Comparison of ENCODE assay signal across 1 cellular context in the genomic region with DNA sequence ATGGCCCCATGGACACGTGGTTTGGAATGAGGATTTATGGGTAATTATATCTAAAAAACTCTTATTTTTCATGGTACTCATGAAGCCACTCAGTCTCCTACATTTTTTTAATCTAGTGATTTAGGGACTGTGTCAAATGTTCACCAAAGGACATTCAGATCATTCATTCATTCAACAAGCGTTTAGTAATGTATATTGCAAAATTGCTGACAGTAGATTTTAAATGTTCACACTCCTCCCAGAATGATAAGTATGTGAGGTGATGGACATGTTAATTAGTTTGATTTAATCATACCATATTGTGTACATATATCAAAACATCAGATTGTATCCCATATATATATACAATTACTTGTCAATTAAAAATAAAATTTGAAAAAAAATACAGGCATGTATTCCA.
TF ChIP-seq lines count a peak whose summit lies in the region.

No MANE protein-coding gene starts in this region.

TF ChIP-seq in GM23338, 12 proteins besides CTCF, POLR2A, EP300 and RAD21 (continued from another document):
- TF ChIP-seq NANOG (IDR thresholded peaks at IDR 0.05; ENCODE audit: borderline replicate concordance) (no peak), STAT1 (IDR thresholded peaks at IDR 0.05; ENCODE audit: unreplicated experiment) (no peak), REST (IDR thresholded peaks at IDR 0.05; ENCODE audit: unreplicated experiment) (no peak)
- TF ChIP-seq, protein P1, sequence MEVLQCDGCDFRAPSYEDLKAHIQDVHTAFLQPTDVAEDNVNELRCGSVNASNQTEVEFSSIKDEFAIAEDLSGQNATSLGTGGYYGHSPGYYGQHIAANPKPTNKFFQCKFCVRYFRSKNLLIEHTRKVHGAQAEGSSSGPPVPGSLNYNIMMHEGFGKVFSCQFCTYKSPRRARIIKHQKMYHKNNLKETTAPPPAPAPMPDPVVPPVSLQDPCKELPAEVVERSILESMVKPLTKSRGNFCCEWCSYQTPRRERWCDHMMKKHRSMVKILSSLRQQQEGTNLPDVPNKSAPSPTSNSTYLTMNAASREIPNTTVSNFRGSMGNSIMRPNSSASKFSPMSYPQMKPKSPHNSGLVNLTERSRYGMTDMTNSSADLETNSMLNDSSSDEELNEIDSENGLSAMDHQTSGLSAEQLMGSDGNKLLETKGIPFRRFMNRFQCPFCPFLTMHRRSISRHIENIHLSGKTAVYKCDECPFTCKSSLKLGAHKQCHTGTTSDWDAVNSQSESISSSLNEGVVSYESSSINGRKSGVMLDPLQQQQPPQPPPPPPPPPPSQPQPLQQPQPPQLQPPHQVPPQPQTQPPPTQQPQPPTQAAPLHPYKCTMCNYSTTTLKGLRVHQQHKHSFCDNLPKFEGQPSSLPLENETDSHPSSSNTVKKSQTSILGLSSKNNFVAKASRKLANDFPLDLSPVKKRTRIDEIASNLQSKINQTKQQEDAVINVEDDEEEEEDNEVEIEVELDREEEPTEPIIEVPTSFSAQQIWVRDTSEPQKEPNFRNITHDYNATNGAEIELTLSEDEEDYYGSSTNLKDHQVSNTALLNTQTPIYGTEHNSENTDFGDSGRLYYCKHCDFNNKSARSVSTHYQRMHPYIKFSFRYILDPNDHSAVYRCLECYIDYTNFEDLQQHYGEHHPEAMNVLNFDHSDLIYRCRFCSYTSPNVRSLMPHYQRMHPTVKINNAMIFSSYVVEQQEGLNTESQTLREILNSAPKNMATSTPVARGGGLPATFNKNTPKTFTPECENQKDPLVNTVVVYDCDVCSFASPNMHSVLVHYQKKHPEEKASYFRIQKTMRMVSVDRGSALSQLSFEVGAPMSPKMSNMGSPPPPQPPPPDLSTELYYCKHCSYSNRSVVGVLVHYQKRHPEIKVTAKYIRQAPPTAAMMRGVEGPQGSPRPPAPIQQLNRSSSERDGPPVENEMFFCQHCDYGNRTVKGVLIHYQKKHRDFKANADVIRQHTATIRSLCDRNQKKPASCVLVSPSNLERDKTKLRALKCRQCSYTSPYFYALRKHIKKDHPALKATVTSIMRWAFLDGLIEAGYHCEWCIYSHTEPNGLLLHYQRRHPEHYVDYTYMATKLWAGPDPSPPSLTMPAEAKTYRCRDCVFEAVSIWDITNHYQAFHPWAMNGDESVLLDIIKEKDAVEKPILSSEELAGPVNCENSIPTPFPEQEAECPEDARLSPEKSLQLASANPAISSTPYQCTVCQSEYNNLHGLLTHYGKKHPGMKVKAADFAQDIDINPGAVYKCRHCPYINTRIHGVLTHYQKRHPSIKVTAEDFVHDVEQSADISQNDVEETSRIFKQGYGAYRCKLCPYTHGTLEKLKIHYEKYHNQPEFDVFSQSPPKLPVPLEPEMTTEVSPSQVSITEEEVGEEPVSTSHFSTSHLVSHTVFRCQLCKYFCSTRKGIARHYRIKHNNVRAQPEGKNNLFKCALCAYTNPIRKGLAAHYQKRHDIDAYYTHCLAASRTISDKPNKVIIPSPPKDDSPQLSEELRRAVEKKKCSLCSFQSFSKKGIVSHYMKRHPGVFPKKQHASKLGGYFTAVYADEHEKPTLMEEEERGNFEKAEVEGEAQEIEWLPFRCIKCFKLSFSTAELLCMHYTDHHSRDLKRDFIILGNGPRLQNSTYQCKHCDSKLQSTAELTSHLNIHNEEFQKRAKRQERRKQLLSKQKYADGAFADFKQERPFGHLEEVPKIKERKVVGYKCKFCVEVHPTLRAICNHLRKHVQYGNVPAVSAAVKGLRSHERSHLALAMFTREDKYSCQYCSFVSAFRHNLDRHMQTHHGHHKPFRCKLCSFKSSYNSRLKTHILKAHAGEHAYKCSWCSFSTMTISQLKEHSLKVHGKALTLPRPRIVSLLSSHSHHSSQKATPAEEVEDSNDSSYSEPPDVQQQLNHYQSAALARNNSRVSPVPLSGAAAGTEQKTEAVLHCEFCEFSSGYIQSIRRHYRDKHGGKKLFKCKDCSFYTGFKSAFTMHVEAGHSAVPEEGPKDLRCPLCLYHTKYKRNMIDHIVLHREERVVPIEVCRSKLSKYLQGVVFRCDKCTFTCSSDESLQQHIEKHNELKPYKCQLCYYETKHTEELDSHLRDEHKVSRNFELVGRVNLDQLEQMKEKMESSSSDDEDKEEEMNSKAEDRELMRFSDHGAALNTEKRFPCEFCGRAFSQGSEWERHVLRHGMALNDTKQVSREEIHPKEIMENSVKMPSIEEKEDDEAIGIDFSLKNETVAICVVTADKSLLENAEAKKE (CRISPR knock-in tag; IDR thresholded peaks at IDR 0.05): no peak
